16 cellular contexts compared by ENCODE assay signal in genomic region chr5:76737131-76737556, GRCh38. TPM values are rescaled to one million over a fixed set of nuclear protein-coding genes. Genes with fewer than 3 reads are reported as not detected.
DNase-seq lines count a peak whose midpoint lies in the region; ATAC-seq, FAIRE-seq and TF ChIP-seq lines count a peak whose summit lies in the region.
"Had no signal": no experiment of that assay in that cellular context is flagged by ENCODE, and none has a peak within 500 bp of the region (broad histone marks: within the 10 kb centered on the region; RNA-seq: fewer than 3 reads in every experiment).

No MANE protein-coding gene starts in this region.

- H3K79me2 ChIP-seq in GM12878 (ENCODE audit: control insufficient read depth, insufficient read depth, low read length), result no peaks in the 10 kb centered on the region

- peak overlapping the region in 1 of 2 experiments; percentile 23; a peak in 1 of 4 replicates for H4K8ac ChIP-seq in IMR-90 (ENCODE audit: low read depth in 2 of 2, low read length in 2 of 2)

- FAIRE-seq in GM12878 (lab: Jason Lieb, UNC), result peak; percentile 18

- no peak overlapping the region; the same call in 1 of the 2 replicates for H3K4ac ChIP-seq in IMR-90 (ENCODE audit: low read depth, low read length)

- in situ Hi-C loops in IMR-90 (cut with MboI; ENCODE audit: low sequenced_read_pairs), result no loop called here
- in situ Hi-C loops in GM12878 (cut with MboI), result no loop called here

- POLR2A ChIA-PET in CD4-positive, alpha-beta memory T cell (lab: Charles Lee; ENCODE audit: partially characterized antibody), result interaction anchor here (0.7 to 4.2 kb wide), 6 partner anchors 11 to 1228 kb away, joined by 3 to 41 read pairs (median 3); partner anchors contain the start of genes F2R and IQGAP2
- POLR2A ChIA-PET in IMR-90 (lab: Charles Lee; ENCODE audit: unreplicated experiment), result interaction anchor here (0.7 kb wide), 2 partner anchors 122 to 1211 kb away, joined by 3 to 4 read pairs; no protein-coding TSS in a partner anchor
- POLR2A ChIA-PET in GM12878 (lab: Charles Lee), result interaction anchor here (0.7 to 11.0 kb wide), 8 partner anchors 10 to 190 kb away, joined by 3 to 144 read pairs (median 4); no protein-coding TSS in a partner anchor

- H4K91ac ChIP-seq in IMR-90 (ENCODE audit: insufficient read depth, low read depth, low read length), result no peak overlapping the region

- H3K4me3 Mint-ChIP-seq in CD4-positive, alpha-beta memory T cell, result peak overlapping the region in 4 of 8 donors; percentile 17 to 49 (median 20)
- H3K4me3 Mint-ChIP-seq: nephron progenitor cell had no signal

- peak overlapping the region; percentile 1 for H2BK5ac ChIP-seq in IMR-90 (ENCODE audit: low read depth, low read length, poor library complexity, severe bottlenecking)

- no peak overlapping the region for H2BK15ac ChIP-seq in IMR-90 (ENCODE audit: low read depth, low read length)

- no peaks in the 10 kb centered on the region for H3K36me3 Mint-ChIP-seq in CD4-positive, alpha-beta memory T cell

- peaks cover 17 to 35% of the 10 kb centered on the region in 2 experiments for H3K79me1 ChIP-seq in IMR-90 (ENCODE audit: low read depth in 1 of 2, low read length in 2 of 2)

- H3K18ac ChIP-seq in IMR-90 (ENCODE audit: low read depth, low read length), result no peak overlapping the region

- no peak overlapping the region for H3K56ac ChIP-seq in IMR-90 (ENCODE audit: extremely low read depth, insufficient read depth, low read length)

- ATAC-seq in GM18519 (IDR thresholded peaks at IDR 0.05; ENCODE audit: low FRiP score, unreplicated experiment) (peak; percentile 32), IMR-90 (ENCODE audit: low read depth) (no peak), GM12878 (peak; percentile 42)
- ATAC-seq: esophagus mucosa had no signal

- TF ChIP-seq CTCF in IMR-90 (conservative IDR thresholded peaks at IDR 0.05; ENCODE audit: low read depth, low read length), result no peak
- no peak for TF ChIP-seq CTCF in GM12878 (IDR thresholded peaks at IDR 0.05 in 2 of 3, conservative IDR thresholded peaks at IDR 0.05 in 1 of 3; ENCODE audit: control insufficient read depth in 2 of 3, extremely low read depth in 1 of 3, insufficient read depth in 1 of 3, low read depth in 3 of 3, low read length in 3 of 3)
- TF ChIP-seq CTCF in testis (IDR thresholded peaks at IDR 0.05), result no peak

- H4K20me1 ChIP-seq in IMR-90 (ENCODE audit: insufficient read depth, low read length), result peaks cover 10% of the 10 kb centered on the region; the same call in 1 of the 2 replicates
- H4K20me1 ChIP-seq in GM12878 (ENCODE audit: control insufficient read depth, insufficient read depth), result no peaks in the 10 kb centered on the region

- H3K9me3 Mint-ChIP-seq in CD4-positive, alpha-beta memory T cell, result no peaks in the 10 kb centered on the region
- H3K9me3 Mint-ChIP-seq: nephron progenitor cell had no signal

- WGBS in IMR-90 (ENCODE audit: extremely low coverage in 2 of 2, insufficient read length in 1 of 2), 2 experiments, result no CpG with 5 or more reads among the region's 1 CpG
- 0% methylated on average over 1 of the region's 1 CpG for WGBS in GM12878 (ENCODE audit: insufficient coverage, insufficient replicate concordance, low lambda C conversion rate, missing lambda C conversion rate)
- 26 to 31% methylated on average over 1 of the region's 1 CpG for WGBS in testis, 2 donors

- dilution Hi-C loops in IMR-90 (cut with HindIII; ENCODE audit: low sequenced_read_pairs, unreplicated experiment), result no loop called here

- H2AK9ac ChIP-seq in IMR-90 (replicated peaks; ENCODE audit: low read depth, low read length, poor library complexity), result no peak overlapping the region

- H3K4me3 ChIP-seq in CD4-positive, alpha-beta memory T cell (ENCODE audit: low read length in 2 of 2), result no peak overlapping the region
- H3K4me3 ChIP-seq in IMR-90 (ENCODE audit: insufficient read depth, low read depth, low read length) (no peak overlapping the region), GM12878 (no peak overlapping the region), testis (no peak overlapping the region)
- H3K4me3 ChIP-seq: ascending aorta had no signal

- no peak overlapping the region for H3K9ac ChIP-seq in IMR-90 (ENCODE audit: low read depth, low read length)
- no peak overlapping the region for H3K9ac ChIP-seq in GM12878 (ENCODE audit: control insufficient read depth, insufficient read depth, low read length)

- peak overlapping the region; percentile 36; the same call in 1 of the 2 replicates for H3K23ac ChIP-seq in IMR-90 (ENCODE audit: low read depth, low read length)

- TF ChIP-seq EP300 in GM12878 (IDR thresholded peaks at IDR 0.05; ENCODE audit: borderline replicate concordance in 1 of 2, control insufficient read depth in 1 of 2, low read depth in 2 of 2, low read length in 2 of 2), result peak; percentile 97

- TF ChIP-seq RAD21 in IMR-90 (IDR thresholded peaks at IDR 0.05; ENCODE audit: low read length), result no peak
- TF ChIP-seq RAD21 in GM12878 (IDR thresholded peaks at IDR 0.05; ENCODE audit: insufficient read depth, low read depth, low read length), result no peak

- RAD21 ChIA-PET in GM12878 (lab: Charles Lee; ENCODE audit: unreplicated experiment), result interaction anchor here (1.0 to 12.3 kb wide), 10 partner anchors 10 to 754 kb away, joined by 3 to 254 read pairs (median 6); partner anchors contain the start of gene F2R

- H3K36me3 ChIP-seq in CD4-positive, alpha-beta memory T cell (ENCODE audit: insufficient read depth, low read length), result no peaks in the 10 kb centered on the region
- H3K36me3 ChIP-seq in IMR-90 (ENCODE audit: control insufficient read depth, insufficient read depth, low read length), result peaks cover 21% of the 10 kb centered on the region
- H3K36me3 ChIP-seq in GM12878 (ENCODE audit: control insufficient read depth in 2 of 2, insufficient read depth in 2 of 2, low read length in 1 of 2), result no peaks in the 10 kb centered on the region
- H3K36me3 ChIP-seq in testis (ENCODE audit: low read depth, missing control alignments), result no peaks in the 10 kb centered on the region

- H3K9me1 ChIP-seq in IMR-90 (ENCODE audit: insufficient read depth, low read length), result peaks cover 19% of the 10 kb centered on the region

- peak overlapping the region; percentile 12; the same call in 1 of the 2 replicates for H2BK20ac ChIP-seq in IMR-90 (ENCODE audit: low read depth, low read length)

- CTCF ChIA-PET in CD4-positive, alpha-beta memory T cell (lab: Charles Lee; ENCODE audit: partially characterized antibody), result interaction anchor here (3.4 to 6.2 kb wide), 3 partner anchors 15 to 38 kb away, joined by 13 to 83 read pairs (median 40); partner anchors contain the start of gene F2R
- CTCF ChIA-PET in IMR-90 (lab: Yijun Ruan, JAX), result interaction anchor here (0.6 to 1.4 kb wide), 3 partner anchors 14 to 38 kb away, joined by 3 to 4 read pairs (median 3); no protein-coding TSS in a partner anchor
- CTCF ChIA-PET in GM12878 (lab: Yijun Ruan, JAX), result interaction anchor here (0.9 to 12.4 kb wide), 10 partner anchors 8 to 334 kb away, joined by 3 to 153 read pairs (median 5); no protein-coding TSS in a partner anchor

- no peak overlapping the region for H2AFZ ChIP-seq in IMR-90 (replicated peaks; ENCODE audit: low read length, poor library complexity)
- H2AFZ ChIP-seq in GM12878 (ENCODE audit: control insufficient read depth, low read depth, low read length), result no peak overlapping the region

- TF ChIP-seq POLR2A in IMR-90 (IDR thresholded peaks at IDR 0.05; ENCODE audit: low read depth, low read length) (no peak), GM12878 (IDR thresholded peaks at IDR 0.05; ENCODE audit: low read depth, low read length) (no peak), testis (IDR thresholded peaks at IDR 0.05) (no peak)

- BruUV-seq in IMR-90 (replicated peaks; lab: Mats Ljungman, UMichigan) (no TSS peak), GM12878 (replicated peaks; lab: Mats Ljungman, UMichigan) (no TSS peak)

- intact Hi-C loops in CD4-positive, alpha-beta memory T cell (cut with micrococcal nuclease), result loop anchor here (10.0 kb wide), 2 partner anchors 298 to 332 kb away; partner anchors contain the start of genes AGGF1 and IQGAP2
- intact Hi-C loops in IMR-90 (cut with micrococcal nuclease), result no loop called here
- intact Hi-C loops in GM12878 (cut with micrococcal nuclease; ENCODE audit: unreplicated experiment), result loop anchor here (1.0 to 10.0 kb wide), 3 partner anchors 16 to 332 kb away; partner anchors contain the start of genes F2R and IQGAP2
- intact Hi-C loops in testis (cut with DNase I; ENCODE audit: low total_unique reads), result no loop called here
- intact Hi-C loops in posterior cingulate gyrus (cut with DNase I), result no loop called here

- 0 out of 2 replicates have a peak overlapping the region, but pooled peaks have one; percentile 37 for H3K14ac ChIP-seq in IMR-90 (replicated peaks; ENCODE audit: low read depth, low read length)

- peak in 1 of 5 donors; percentile 19 for DNase-seq in CD4-positive, alpha-beta memory T cell
- DNase-seq in IMR-90 (no peak), GM12878 (ENCODE audit: low read depth, low spot score) (peak; percentile 96), testis (no peak), NCI-H1092 (lab: John Stamatoyannopoulos, UW) (no peak), posterior cingulate gyrus (no peak), NCI-H524 (lab: John Stamatoyannopoulos, UW) (no peak)
- DNase-seq: activated CD4-positive, alpha-beta T cell treated with anti-CD3 and anti-CD28 coated beads for 1 hour; C1 segment of cervical spinal cord; nephron progenitor cell; SHP77 treated with DMSO at 0.1 percent for 48 hours; stimulated activated CD4-positive, alpha-beta T cell treated with anti-CD3 and anti-CD28 coated beads, Interleukin-2, amount 100 ng/mL, for 24 hours; substantia nigra had no signal

- H3K9me3 ChIP-seq in CD4-positive, alpha-beta memory T cell (ENCODE audit: control insufficient read depth in 1 of 2, low read length in 2 of 2), result no peaks in the 10 kb centered on the region
- H3K9me3 ChIP-seq in IMR-90 (ENCODE audit: control insufficient read depth, insufficient read depth, low read length), result no peaks in the 10 kb centered on the region; the same call in 1 of the 2 replicates
- H3K9me3 ChIP-seq in GM12878 (replicated peaks; ENCODE audit: control insufficient read depth, insufficient read depth, low read length), result no peaks in the 10 kb centered on the region
- no peaks in the 10 kb centered on the region for H3K9me3 ChIP-seq in testis
- H3K9me3 ChIP-seq: ascending aorta had no signal

- no peak overlapping the region; the same call in 1 of the 2 replicates for H4K5ac ChIP-seq in IMR-90 (ENCODE audit: low read depth, low read length)

- H3K4me1 Mint-ChIP-seq in CD4-positive, alpha-beta memory T cell, result peaks cover 28 to 71% (median 49%) of the 10 kb centered on the region in 4 donors

- H3K27ac ChIP-seq in CD4-positive, alpha-beta memory T cell (ENCODE audit: low read depth, low read length), result no peak overlapping the region
- no peak overlapping the region for H3K27ac ChIP-seq in IMR-90 (ENCODE audit: insufficient read depth, low read length)
- H3K27ac ChIP-seq in GM12878 (ENCODE audit: control insufficient read depth, insufficient read depth), result no peak overlapping the region
- no peak overlapping the region for H3K27ac ChIP-seq in testis
- H3K27ac ChIP-seq: ascending aorta had no signal

- no peak overlapping the region for H2AK5ac ChIP-seq in IMR-90 (ENCODE audit: low read depth, low read length)

- H3K27me3 ChIP-seq in CD4-positive, alpha-beta memory T cell (ENCODE audit: insufficient read depth, low read length), result no peaks in the 10 kb centered on the region
- H3K27me3 ChIP-seq in IMR-90 (ENCODE audit: control insufficient read depth, insufficient read depth, low read length) (no peaks in the 10 kb centered on the region), GM12878 (replicated peaks in 1 of 2; ENCODE audit: control insufficient read depth in 2 of 2, insufficient read depth in 2 of 2, low read length in 1 of 2) (no peaks in the 10 kb centered on the region), testis (no peaks in the 10 kb centered on the region)
- H3K27me3 ChIP-seq: ascending aorta had no signal

- H2BK120ac ChIP-seq in IMR-90 (ENCODE audit: low read depth, low read length), result peak overlapping the region; percentile 20; the same call in 1 of the 2 replicates

- SMC1A ChIA-PET in GM12878 (lab: Charles Lee; ENCODE audit: uncharacterized antibody, unreplicated experiment), result interaction anchor here (0.7 to 8.0 kb wide), 20 partner anchors 10 to 208 kb away, joined by 3 to 206 read pairs (median 4); no protein-coding TSS in a partner anchor

- H3K27ac Mint-ChIP-seq in CD4-positive, alpha-beta memory T cell, result peak overlapping the region; percentile 60 to 92 (median 86)
- H3K27ac Mint-ChIP-seq: nephron progenitor cell had no signal

- H3K4me1 ChIP-seq in CD4-positive, alpha-beta memory T cell (ENCODE audit: insufficient read depth, low read length), result peaks cover 60% of the 10 kb centered on the region
- peaks cover 7% of the 10 kb centered on the region for H3K4me1 ChIP-seq in IMR-90 (ENCODE audit: control insufficient read depth, insufficient read depth, low read length)
- peaks cover 40% of the 10 kb centered on the region for H3K4me1 ChIP-seq in GM12878 (ENCODE audit: control insufficient read depth, insufficient read depth, low read length)
- H3K4me1 ChIP-seq in testis, result peaks cover 6% of the 10 kb centered on the region
- H3K4me1 ChIP-seq: ascending aorta had no signal

- H3K27me3 Mint-ChIP-seq in CD4-positive, alpha-beta memory T cell, result no peaks in the 10 kb centered on the region

- no peak overlapping the region for H3K4me2 ChIP-seq in IMR-90 (ENCODE audit: low read depth, low read length)
- peak overlapping the region; percentile 26; the same call in 1 of the 2 replicates for H3K4me2 ChIP-seq in GM12878 (ENCODE audit: control insufficient read depth, insufficient read depth)

RNA-seq across cellular contexts. Expression of gene F2R, which starts 21.2 kb away (rescaled TPM):
- 10 to 100 TPM; 12.4 to 14.6 TPM for total RNA-seq in CD4-positive, alpha-beta memory T cell
- 1 to 10 TPM; 6.7 to 8.9 TPM for polyA plus RNA-seq in CD4-positive, alpha-beta memory T cell
- total RNA-seq in IMR-90 (2012; rRNA removed) (85.7 and 96.7 TPM in 2 replicates), GM12878 (2014; rRNA removed) (5.8 and 7.2 TPM in 2 replicates), GM12878 (2014; rRNA removed; fragmentation: Illumina TruSeq; extraction: Trizol) (6.0 and 6.4 TPM in 2 replicates), GM12878 (2021) (7.3 and 7.4 TPM in 2 replicates), testis (10 to 100 TPM; 17.9 to 29.9 TPM)
- polyA plus RNA-seq in IMR-90 (2012; rRNA removed) (135 and 147 TPM in 2 replicates), GM12878 (2011; rRNA removed) (74.6 and 75.4 TPM in 2 replicates), GM12878 (2014; fragmentation: Illumina TruSeq; extraction: Trizol) (8.9 and 9.2 TPM in 2 replicates), GM12878 (2014; fragmentation: Nextera tagmentation; extraction: Ambion mirVana) (1 to 10 TPM; 1.8 to 2.4 TPM), GM12878 (2014; rRNA removed) (7.4 and 8.8 TPM in 2 replicates), GM12878 (2016; fragmentation: Nextera tagmentation; extraction: Ambion mirVana) (10 to 100 TPM; 25.4 to 26.2 TPM), testis (ENCODE audit: insufficient read depth, low read depth, low replicate concordance) (28.0 TPM)
- 76.8 and 100 TPM in 2 replicates for polyA plus RNA-seq in IMR-90 (2012; cell fraction: cytosol; rRNA removed)
- polyA plus RNA-seq in IMR-90 (2012; cell fraction: nucleus; rRNA removed; ENCODE audit: low replicate concordance), result 17.8 and 49.6 TPM in 2 replicates
- 103 and 104 TPM in 2 replicates for total RNA-seq in GM12878 (2013; cell fraction: nucleolus; rRNA removed)
- 1.9 TPM for polyA plus RNA-seq in GM12878 (2011; ENCODE audit: low read depth)
- 78.9 and 79.2 TPM in 2 replicates for polyA plus RNA-seq in GM12878 (2011; cell fraction: cytosol; rRNA removed)
- polyA plus RNA-seq in GM12878 (2011; cell fraction: nucleus; rRNA removed), result 21.8 and 24.3 TPM in 2 replicates
- 2.6 and 3.3 TPM in 2 replicates for polyA plus RNA-seq in GM12878 (2012)
- polyA minus RNA-seq in GM12878 (2011; rRNA and poly(A)+ RNA removed), result 78.2 and 81.0 TPM in 2 replicates
- 20.8 and 24.8 TPM in 2 replicates for polyA minus RNA-seq in GM12878 (2011; cell fraction: cytosol; rRNA and poly(A)+ RNA removed)
- 17.5 and 27.1 TPM in 2 replicates for polyA minus RNA-seq in GM12878 (2011; cell fraction: nucleus; rRNA and poly(A)+ RNA removed)

Comparison
In these comparisons a context has a peak if more than half of its experiments do, and no peak if none do; other contexts are left out.
1. intact Hi-C loops: an anchor here in CD4-positive, alpha-beta memory T cell (10.0 kb wide) and GM12878 (1.0 to 10.0 kb wide); none called in IMR-90, testis and posterior cingulate gyrus.